Comparison of ENCODE assay signal across 8 cellular contexts in the genomic region with DNA sequence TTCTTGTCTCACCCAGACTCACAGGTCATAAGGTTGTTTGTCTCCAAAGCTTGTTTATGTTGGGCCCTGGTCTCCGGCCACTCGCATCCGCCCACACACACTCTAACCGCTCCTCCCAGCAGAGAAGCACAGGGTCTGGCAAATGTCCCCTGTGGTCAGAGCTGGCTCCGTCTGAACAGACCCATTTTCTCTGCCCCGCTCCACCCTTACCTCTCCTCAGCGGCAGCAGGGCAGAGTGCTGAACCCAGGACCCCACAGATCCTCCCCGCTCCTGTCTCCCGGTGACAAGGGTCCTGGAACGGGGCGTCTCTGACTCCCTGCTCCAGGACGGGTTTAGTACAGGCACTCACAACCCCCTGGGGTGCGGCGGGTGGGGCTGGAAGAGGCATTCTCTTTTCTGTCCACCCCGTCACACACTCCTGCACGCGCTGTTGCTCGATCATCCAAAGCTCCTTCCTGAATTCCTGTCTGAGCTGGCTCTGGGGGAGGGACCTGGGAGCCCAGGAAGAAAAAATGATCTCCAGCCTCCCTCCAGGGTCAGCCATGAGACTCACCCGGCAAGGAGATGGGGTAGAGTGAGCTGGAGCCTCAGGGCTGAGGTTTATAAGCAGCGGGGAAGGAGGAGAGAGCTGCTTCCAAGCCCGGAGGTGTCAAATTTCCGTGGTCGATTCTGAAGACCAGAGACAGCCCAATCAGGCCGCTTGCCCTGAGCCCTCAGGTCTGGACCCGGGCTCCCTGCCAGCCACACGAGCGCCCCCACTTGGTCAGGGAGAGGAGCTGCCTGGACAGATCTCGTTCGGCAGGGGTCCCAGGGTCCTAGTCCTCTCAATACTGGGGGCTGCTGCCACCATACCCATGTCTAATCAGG. TPM values are rescaled to one million over a fixed set of nuclear protein-coding genes. Genes with fewer than 3 reads are reported as not detected.
A peak's percentile ranks its signal among the peaks of the same experiment; 100 is the strongest.
DNase-seq lines count a peak whose midpoint lies in the region; ATAC-seq and TF ChIP-seq lines count a peak whose summit lies in the region.

Gene S100A13, minus strand, starts transcription at position 577 of the 868 bp plus-strand sequence. CDS start 1,033 bp downstream, outside the sequence.

- peak; percentile 62 for TF ChIP-seq POLR2A in ovary (IDR thresholded peaks at IDR 0.05)

- H3K27me3 ChIP-seq in heart right ventricle = no peaks in the 10 kb centered on the region
- no peaks in the 10 kb centered on the region for H3K27me3 ChIP-seq in ovary

- TF ChIP-seq EP300 in ovary (IDR thresholded peaks at IDR 0.05) = no peak

- in situ Hi-C loops in GM13976 (cut with MboI; ENCODE audit: low sequenced_read_pairs, unreplicated experiment) = no loop called here

- ATAC-seq in heart right ventricle = peak; percentile 54 to 73 (median 64)

- peaks cover 19 to 75% (median 54%) of the 10 kb centered on the region in 9 donors for H3K4me1 ChIP-seq in heart right ventricle
- H3K4me1 ChIP-seq in ovary (ENCODE audit: insufficient read depth) = peaks cover 3% of the 10 kb centered on the region

- peak; percentile 75 for DNase-seq in 8988T
- peak; percentile 85 for DNase-seq in GM13976 (ENCODE audit: low spot score)
- DNase-seq in NCI-H2196 (lab: John Stamatoyannopoulos, UW; ENCODE audit: unreplicated experiment) = peak; percentile 90
- DNase-seq in amniotic stem cell (lab: John Stamatoyannopoulos, UW) = peak; percentile 75
- DNase-seq in heart right ventricle = peak; percentile 80 to 84
- peak; percentile 82 to 90 (median 88) for DNase-seq in ovary
- no peak for DNase-seq in NOMO-1 (lab: John Stamatoyannopoulos, UW; ENCODE audit: unreplicated experiment in 2 of 2)
- no peak for DNase-seq in stimulated activated CD4-positive, alpha-beta T cell treated with anti-CD3 and anti-CD28 coated beads, Interleukin-4, amount 100 ng/mL, for 1 hour

- peak; percentile 54 for TF ChIP-seq CTCF in GM13976 (IDR thresholded peaks at IDR 0.05; ENCODE audit: borderline replicate concordance, control extremely low read depth, extremely low read depth, insufficient read depth, missing control alignments)
- peak; percentile 32 to 69 (median 59) for TF ChIP-seq CTCF in heart right ventricle (IDR thresholded peaks at IDR 0.05)
- peak; percentile 8 to 50 (median 29) for TF ChIP-seq CTCF in ovary (IDR thresholded peaks at IDR 0.05)

- intact Hi-C loops in heart right ventricle (cut with DNase I) = loop anchor here in 1 of 10 donors (5.0 kb wide), 1 partner anchor 45 kb away; the partner anchor contains the start of gene ILF2
- intact Hi-C loops in ovary (cut with DNase I) = loop anchor here in 1 of 4 donors (10.0 kb wide), 1 partner anchor 52 kb away; no protein-coding TSS in a partner anchor

- H3K36me3 ChIP-seq in heart right ventricle = peaks cover 0 to 37% (median 0%) of the 10 kb centered on the region in 9 donors
- H3K36me3 ChIP-seq in ovary = no peaks in the 10 kb centered on the region

- peak within 1 kb of the TSS; percentile 34 to 71 (median 60) for H3K4me3 ChIP-seq in heart right ventricle
- H3K4me3 ChIP-seq in ovary = peak within 1 kb of the TSS; percentile 36

- peak within 1 kb of the TSS; percentile 82 to 98 (median 91) for H3K27ac ChIP-seq in heart right ventricle
- peak within 1 kb of the TSS; percentile 59 to 72 for H3K27ac ChIP-seq in ovary

- WGBS in heart right ventricle, 2 donors = 4 to 6% methylated on average over 28 to 29 of the region's 29 CpGs
- 1 to 3% (median 2%) methylated on average over 27 to 29 of the region's 29 CpGs for WGBS in ovary, 3 donors

- H3K9me3 ChIP-seq in heart right ventricle = no peaks in the 10 kb centered on the region
- no peaks in the 10 kb centered on the region for H3K9me3 ChIP-seq in ovary

RNA-seq across cellular contexts. Expression of gene S100A13, which starts in this region (rescaled TPM):
- 100 to 1,000 TPM; 101 to 150 (median 125) TPM for total RNA-seq in heart right ventricle
- polyA plus RNA-seq in heart right ventricle = 100 to 1,000 TPM; 173 to 335 TPM
- total RNA-seq in ovary = 100 to 1,000 TPM in 4 of 7 donors, 10 to 100 TPM in 3; 73.2 to 263 (median 103) TPM
- 100 to 1,000 TPM; 179 to 560 TPM for polyA plus RNA-seq in ovary

Comparison
In these comparisons a context has a peak if more than half of its experiments do, and no peak if none do; other contexts are left out.
1. DNase-seq: peak in 8988T (single experiment), GM13976 (single experiment), NCI-H2196 (single experiment), amniotic stem cell (single experiment), heart right ventricle (2 of 2) and ovary (5 of 5); none in NOMO-1 (0 of 2) and stimulated activated CD4-positive, alpha-beta T cell treated with anti-CD3 and anti-CD28 coated beads, Interleukin-4, amount 100 ng/mL, for 1 hour (single experiment).
2. Peak in every context shown above with its lines, with median percentiles within 50 percentile points of each other: CTCF ChIP-seq.